Comparison of ENCODE assay signal across 1 cellular context in genomic region chr5:1567527-1568200, GRCh38.
TF ChIP-seq lines count a peak whose summit lies in the region.
"Not testable (repeated sequence)": the region's sequence is repeated elsewhere in the genome, so short reads cannot be mapped to it uniquely, and the experiment has no call there.

No MANE protein-coding gene starts in this region.

TF ChIP-seq in HepG2, 621 proteins besides CTCF, POLR2A, EP300 and RAD21 (continued from another document):
- not testable (repeated sequence) for TF ChIP-seq ZHX2 (IDR thresholded peaks at IDR 0.05; ENCODE audit: low read depth); GABPA (IDR thresholded peaks at IDR 0.05; ENCODE audit: low read depth, low read length)
- TF ChIP-seq ZHX2 (CRISPR knock-in tag; IDR thresholded peaks at IDR 0.05; ENCODE audit: borderline replicate concordance) = 0 out of 2 replicates have a peak, but pooled peaks have one; percentile 58
- TF ChIP-seq RXRB (CRISPR knock-in tag; IDR thresholded peaks at IDR 0.05; ENCODE audit: borderline replicate concordance) = peak; percentile 75
- 0 out of 2 replicates have a peak, but pooled peaks have one; percentile 21 for TF ChIP-seq ZNF800 (CRISPR knock-in tag; IDR thresholded peaks at IDR 0.05)
- TF ChIP-seq ZNF232 (CRISPR knock-in tag; IDR thresholded peaks at IDR 0.05; ENCODE audit: borderline replicate concordance) = 0 out of 2 replicates have a peak, but pooled peaks have one; percentile 67
- TF ChIP-seq HMGXB3 (CRISPR knock-in tag; IDR thresholded peaks at IDR 0.05; ENCODE audit: borderline replicate concordance) = 0 out of 2 replicates have a peak, but pooled peaks have one; percentile 24
- TF ChIP-seq TARDBP (CRISPR knock-in tag; IDR thresholded peaks at IDR 0.05) = 0 out of 2 replicates have a peak, but pooled peaks have one; percentile 1
- TF ChIP-seq GABPA (CRISPR knock-in tag; IDR thresholded peaks at IDR 0.05; ENCODE audit: low read depth) = 0 out of 2 replicates have a peak, but pooled peaks have one; percentile 17
- TF ChIP-seq RARA (CRISPR knock-in tag; IDR thresholded peaks at IDR 0.05) = peak; percentile 58; the same call in 1 of the 2 replicates
- TF ChIP-seq ZC3H13 (CRISPR knock-in tag; IDR thresholded peaks at IDR 0.05) = peak; percentile 23; the same call in 1 of the 2 replicates
- TF ChIP-seq PPARG (CRISPR knock-in tag; conservative IDR thresholded peaks at IDR 0.05) = peak; percentile 57; the same call in 1 of the 2 replicates
- TF ChIP-seq TFE3 (CRISPR knock-in tag; IDR thresholded peaks at IDR 0.05) = peak; percentile 15; the same call in 1 of the 2 replicates
- 0 out of 2 replicates have a peak, but pooled peaks have one; percentile 52 for TF ChIP-seq BRCA1 (CRISPR knock-in tag; IDR thresholded peaks at IDR 0.05)
